Comparison of ENCODE assay signal across 7 cellular contexts in the genomic region with DNA sequence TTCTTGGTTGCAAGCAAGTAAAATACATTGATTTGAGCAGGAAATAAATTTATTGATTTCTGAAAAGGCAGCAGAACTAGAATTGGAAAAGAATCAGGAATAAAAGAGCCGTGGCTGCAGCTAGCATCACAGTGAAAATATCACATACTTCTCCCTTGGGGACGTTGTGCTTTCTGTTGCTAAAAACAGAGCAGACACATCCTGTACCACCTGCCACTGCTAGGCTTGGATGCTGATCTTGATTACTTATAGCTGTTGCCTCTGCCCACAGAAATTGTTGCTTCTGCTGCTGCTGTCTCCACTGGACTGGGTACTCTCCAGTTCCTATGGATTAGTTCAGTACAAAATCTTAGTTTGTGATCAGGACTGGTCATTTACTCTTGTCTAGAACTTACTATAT.
DNase-seq lines count a peak whose midpoint lies in the region; ATAC-seq and TF ChIP-seq lines count a peak whose summit lies in the region.

No MANE protein-coding gene starts in this region.

- H3K79me2 ChIP-seq in KMS-11 (ENCODE audit: insufficient read depth, low read depth) (no peaks in the 10 kb centered on the region), trophoblast cell (ENCODE audit: control insufficient read depth, insufficient read depth, low read length, poor library complexity) (no peaks in the 10 kb centered on the region)

- no peaks in the 10 kb centered on the region for H3K27me3 ChIP-seq in KMS-11 (ENCODE audit: insufficient read depth, low read depth)
- H3K27me3 ChIP-seq in trophoblast cell (ENCODE audit: insufficient read depth, low read length): no peaks in the 10 kb centered on the region
- no peaks in the 10 kb centered on the region for H3K27me3 ChIP-seq in uterus

- intact Hi-C loops in uterus (cut with DNase I; ENCODE audit: low total_unique reads) (no loop called here), mucosa of descending colon (cut with DNase I, micrococcal nuclease) (no loop called here)

- H3K9ac ChIP-seq in KMS-11: peak overlapping the region; percentile 2; the same call in 1 of the 2 replicates
- H3K9ac ChIP-seq in trophoblast cell (ENCODE audit: low read length): peak overlapping the region; percentile 63

- peaks cover 16% of the 10 kb centered on the region for H3K4me1 ChIP-seq in KMS-11 (ENCODE audit: low read depth, poor library complexity, severe bottlenecking)
- H3K4me1 ChIP-seq in trophoblast cell (ENCODE audit: control insufficient read depth in 1 of 2, insufficient read depth in 2 of 2, low read length in 2 of 2): no peaks in the 10 kb centered on the region
- H3K4me1 ChIP-seq in uterus: no peaks in the 10 kb centered on the region
- H3K4me1 ChIP-seq in mucosa of descending colon (ENCODE audit: low read depth): no peaks in the 10 kb centered on the region

- H3K79me1 ChIP-seq in trophoblast cell (ENCODE audit: low read length): no peaks in the 10 kb centered on the region

- H2AFZ ChIP-seq in KMS-11 (ENCODE audit: low read depth): peak overlapping the region; percentile 77
- H2AFZ ChIP-seq in trophoblast cell (ENCODE audit: insufficient read depth, low read length, poor library complexity): no peak overlapping the region

- H3K36me3 ChIP-seq in KMS-11 (ENCODE audit: insufficient read depth) (no peaks in the 10 kb centered on the region), trophoblast cell (ENCODE audit: control insufficient read depth in 1 of 2, insufficient read depth in 2 of 2, low read length in 2 of 2) (no peaks in the 10 kb centered on the region), uterus (no peaks in the 10 kb centered on the region), mucosa of descending colon (ENCODE audit: low read depth) (no peaks in the 10 kb centered on the region)

- no peak overlapping the region for H3K23ac ChIP-seq in trophoblast cell (ENCODE audit: low read length)

- no peak for TF ChIP-seq POLR2A in uterus (IDR thresholded peaks at IDR 0.05)

- H2BK12ac ChIP-seq in trophoblast cell (ENCODE audit: low read length): no peak overlapping the region

- ATAC-seq in GM19023 (IDR thresholded peaks at IDR 0.05; ENCODE audit: unreplicated experiment) (peak; percentile 95), HG02623 (IDR thresholded peaks at IDR 0.05; ENCODE audit: unreplicated experiment) (peak; percentile 97), mucosa of descending colon (no peak)

- H3K27ac ChIP-seq in KMS-11 (peak overlapping the region; percentile 21; the same call in 1 of the 2 replicates), trophoblast cell (ENCODE audit: low read depth, low read length) (no peak overlapping the region), uterus (no peak overlapping the region)

- no peak overlapping the region for H4K12ac ChIP-seq in trophoblast cell (ENCODE audit: low read depth, low read length)

- no CpG with 5 or more reads among the region's 2 CpGs for WGBS in trophoblast cell (ENCODE audit: extremely low coverage, insufficient coverage, insufficient read length)

- H4K20me1 ChIP-seq in KMS-11 (ENCODE audit: insufficient read depth): no peaks in the 10 kb centered on the region

- H2BK5ac ChIP-seq in trophoblast cell (ENCODE audit: low read depth, low read length, poor library complexity): no peak overlapping the region

- H3K18ac ChIP-seq in trophoblast cell (ENCODE audit: low read length): no peak overlapping the region

- H2AK5ac ChIP-seq in trophoblast cell (ENCODE audit: low read length): no peak overlapping the region

- H3K14ac ChIP-seq in trophoblast cell (ENCODE audit: low read length): no peak overlapping the region

- H3K9me3 ChIP-seq in trophoblast cell (ENCODE audit: insufficient read depth, low read depth, low read length): no peaks in the 10 kb centered on the region
- no peaks in the 10 kb centered on the region for H3K9me3 ChIP-seq in uterus
- no peaks in the 10 kb centered on the region for H3K9me3 ChIP-seq in mucosa of descending colon

- H4K91ac ChIP-seq in trophoblast cell (ENCODE audit: low read depth, low read length): no peak overlapping the region

- no peak for TF ChIP-seq CTCF in KMS-11 (conservative IDR thresholded peaks at IDR 0.05; ENCODE audit: low read depth, low read length)
- TF ChIP-seq CTCF in uterus (IDR thresholded peaks at IDR 0.05): no peak
- TF ChIP-seq CTCF in mucosa of descending colon (IDR thresholded peaks at IDR 0.05): no peak

- H3K4me3 ChIP-seq in KMS-11 (IDR thresholded peaks at IDR 0.05; ENCODE audit: insufficient read depth, low read depth, low read length) (no peak overlapping the region), trophoblast cell (ENCODE audit: low read depth, low read length) (no peak overlapping the region), uterus (no peak overlapping the region), mucosa of descending colon (no peak overlapping the region)

- H2BK120ac ChIP-seq in trophoblast cell (ENCODE audit: insufficient read depth, low read length, poor library complexity): no peak overlapping the region

- H4K8ac ChIP-seq in trophoblast cell (ENCODE audit: low read depth, low read length): no peak overlapping the region

- H3K4ac ChIP-seq in trophoblast cell (ENCODE audit: low read depth, low read length): no peak overlapping the region

- H3K4me2 ChIP-seq in KMS-11 (peak overlapping the region; percentile 90), trophoblast cell (ENCODE audit: low read length) (no peak overlapping the region)

- no peak for DNase-seq in trophoblast cell
- no peak for DNase-seq in uterus
- DNase-seq in SW 1271 (lab: John Stamatoyannopoulos, UW): no peak
- no peak for DNase-seq in mucosa of descending colon
